13 cellular contexts compared by ENCODE assay signal in genomic region chr9:95073042-95073607, GRCh38.
DNase-seq lines count a peak whose midpoint lies in the region; ATAC-seq and TF ChIP-seq lines count a peak whose summit lies in the region.
"Had no signal": no experiment of that assay in that cellular context is flagged by ENCODE, and none has a peak within 500 bp of the region (broad histone marks: within the 10 kb centered on the region; RNA-seq: fewer than 3 reads in every experiment).

No MANE protein-coding gene starts in this region.

- H3K36me3 ChIP-seq in esophagus muscularis mucosa = peaks cover 0 to 32% (median 21%) of the 10 kb centered on the region in 4 donors
- no peaks in the 10 kb centered on the region for H3K36me3 ChIP-seq in effector memory CD4-positive, alpha-beta T cell (ENCODE audit: control insufficient read depth, insufficient read depth, low read length)

- TF ChIP-seq EP300 in esophagus muscularis mucosa (IDR thresholded peaks at IDR 0.05) = no peak

- 79% methylated on average over 18 of the region's 18 CpGs for WGBS in esophagus muscularis mucosa

- peaks cover 87 to 100% (median 99%) of the 10 kb centered on the region in 4 donors for H3K4me1 ChIP-seq in esophagus muscularis mucosa
- no peaks in the 10 kb centered on the region for H3K4me1 ChIP-seq in effector memory CD4-positive, alpha-beta T cell (ENCODE audit: control insufficient read depth, insufficient read depth, low read length, poor library complexity, severe bottlenecking)

- TF ChIP-seq CTCF in NB4 (IDR thresholded peaks at IDR 0.05; ENCODE audit: low read depth, low read length) = no peak
- TF ChIP-seq CTCF in esophagus muscularis mucosa (IDR thresholded peaks at IDR 0.05) = peak in 2 of 3 experiments; percentile 25 to 43
- no peak for TF ChIP-seq CTCF in mesothelial cell of epicardium (IDR thresholded peaks at IDR 0.05; ENCODE audit: unreplicated experiment)

- H3K4me3 Mint-ChIP-seq in mesothelial cell of epicardium = no peak overlapping the region
- H3K4me3 Mint-ChIP-seq: activated naive CD4-positive, alpha-beta T cell treated with anti-CD3 and anti-CD28 coated beads, Interleukin-2, amount 10 ng/mL, durations not matched to agents 7 days and 5 days; stimulated activated naive CD8-positive, alpha-beta T cell treated with anti-CD3 and anti-CD28 coated beads, Interleukin-15, Interleukin-2, amounts not matched to agents 100 ng/mL and 50 ng/mL, for 24 hours; T-helper 17 cell had no signal

- H3K36me3 Mint-ChIP-seq in mesothelial cell of epicardium = peaks cover 14% of the 10 kb centered on the region
- H3K36me3 Mint-ChIP-seq: activated naive CD4-positive, alpha-beta T cell treated with anti-CD3 and anti-CD28 coated beads, Interleukin-2, amount 10 ng/mL, durations not matched to agents 7 days and 5 days had no signal

- H3K27me3 Mint-ChIP-seq in mesothelial cell of epicardium (ENCODE audit: low read depth) = no peaks in the 10 kb centered on the region
- H3K27me3 Mint-ChIP-seq: activated naive CD4-positive, alpha-beta T cell treated with anti-CD3 and anti-CD28 coated beads, Interleukin-2, amount 10 ng/mL, durations not matched to agents 7 days and 5 days; stimulated activated naive CD8-positive, alpha-beta T cell treated with anti-CD3 and anti-CD28 coated beads, Interleukin-15, Interleukin-2, amounts not matched to agents 100 ng/mL and 50 ng/mL, for 24 hours; T-helper 17 cell had no signal

- H3K4me3 ChIP-seq in NB4 (ENCODE audit: low read depth, low read length) = no peak overlapping the region
- no peak overlapping the region for H3K4me3 ChIP-seq in esophagus muscularis mucosa
- no peak overlapping the region for H3K4me3 ChIP-seq in effector memory CD4-positive, alpha-beta T cell (ENCODE audit: insufficient read depth, low read depth, low read length, poor library complexity, severe bottlenecking)

- no peaks in the 10 kb centered on the region for H3K9me3 Mint-ChIP-seq in mesothelial cell of epicardium
- H3K9me3 Mint-ChIP-seq: activated naive CD4-positive, alpha-beta T cell treated with anti-CD3 and anti-CD28 coated beads, Interleukin-2, amount 10 ng/mL, durations not matched to agents 7 days and 5 days; stimulated activated naive CD8-positive, alpha-beta T cell treated with anti-CD3 and anti-CD28 coated beads, Interleukin-15, Interleukin-2, amounts not matched to agents 100 ng/mL and 50 ng/mL, for 24 hours had no signal

- H3K9me3 ChIP-seq in esophagus muscularis mucosa = no peaks in the 10 kb centered on the region
- no peaks in the 10 kb centered on the region for H3K9me3 ChIP-seq in effector memory CD4-positive, alpha-beta T cell (ENCODE audit: control insufficient read depth, low read length)

- H3K27ac Mint-ChIP-seq in mesothelial cell of epicardium = peak overlapping the region; percentile 48
- H3K27ac Mint-ChIP-seq: activated naive CD4-positive, alpha-beta T cell treated with anti-CD3 and anti-CD28 coated beads, Interleukin-2, amount 10 ng/mL, durations not matched to agents 7 days and 5 days; stimulated activated naive CD8-positive, alpha-beta T cell treated with anti-CD3 and anti-CD28 coated beads, Interleukin-15, Interleukin-2, amounts not matched to agents 100 ng/mL and 50 ng/mL, for 24 hours; T-helper 17 cell had no signal

- TF ChIP-seq POLR2A in NB4 (IDR thresholded peaks at IDR 0.05; ENCODE audit: extremely low read depth, insufficient read length) = no peak
- no peak for TF ChIP-seq POLR2A in esophagus muscularis mucosa (IDR thresholded peaks at IDR 0.05; ENCODE audit: low read depth)

- H3K4me1 Mint-ChIP-seq in mesothelial cell of epicardium = peaks cover 26% of the 10 kb centered on the region
- H3K4me1 Mint-ChIP-seq: activated naive CD4-positive, alpha-beta T cell treated with anti-CD3 and anti-CD28 coated beads, Interleukin-2, amount 10 ng/mL, durations not matched to agents 7 days and 5 days; T-helper 17 cell had no signal

- ATAC-seq in HG02970 (IDR thresholded peaks at IDR 0.05; ENCODE audit: low FRiP score, unreplicated experiment) = no peak
- no peak for ATAC-seq in stimulated activated naive CD8-positive, alpha-beta T cell treated with anti-CD3 and anti-CD28 coated beads, Interleukin-15, Interleukin-2, amounts not matched to agents 100 U/mL and 50 U/mL, for 24 hours
- ATAC-seq: T-helper 17 cell had no signal

- intact Hi-C loops in esophagus muscularis mucosa (cut with DNase I) = no loop called here

- DNase-seq in AG08395 (ENCODE audit: low spot score) (peak; percentile 18), NB4 (ENCODE audit: low read depth) (peak; percentile 11), esophagus muscularis mucosa (ENCODE audit: extremely low spot score) (no peak), mesothelial cell of epicardium (ENCODE audit: low spot score in 2 of 2, unreplicated experiment in 2 of 2) (no peak), NCI-H526 treated with DMSO at 0.1 percent for 48 hours (lab: John Stamatoyannopoulos, UW) (no peak)
- no peak for DNase-seq in effector memory CD4-positive, alpha-beta T cell
- no peak for DNase-seq in stimulated activated naive CD8-positive, alpha-beta T cell treated with anti-CD3 and anti-CD28 coated beads, Interleukin-15, Interleukin-2, amounts not matched to agents 100 U/mL and 50 U/mL, for 24 hours
- DNase-seq: activated naive CD4-positive, alpha-beta T cell treated with anti-CD3 and anti-CD28 coated beads, Interleukin-2, amount 10 ng/mL, durations not matched to agents 7 days and 5 days; hypothalamus; NCI-H1694 treated with DMSO at 0.1 percent for 48 hours; T-helper 17 cell had no signal

- no peaks in the 10 kb centered on the region for H3K27me3 ChIP-seq in esophagus muscularis mucosa
- H3K27me3 ChIP-seq in effector memory CD4-positive, alpha-beta T cell (replicated peaks; ENCODE audit: control insufficient read depth, insufficient read depth, low read length, poor library complexity, severe bottlenecking) = no peaks in the 10 kb centered on the region

- H3K27ac ChIP-seq in esophagus muscularis mucosa (replicated peaks in 1 of 4) = peak overlapping the region; percentile 61 to 95 (median 86)
- no peak overlapping the region for H3K27ac ChIP-seq in effector memory CD4-positive, alpha-beta T cell (ENCODE audit: insufficient read depth, low read length, poor library complexity, severe bottlenecking)

Comparison
In these comparisons a context has a peak if more than half of its experiments do, and no peak if none do; other contexts are left out.
1. DNase-seq: peak in AG08395 (single experiment) and NB4 (single experiment); none in esophagus muscularis mucosa (single experiment), mesothelial cell of epicardium (0 of 2), effector memory CD4-positive, alpha-beta T cell (0 of 3), stimulated activated naive CD8-positive, alpha-beta T cell treated with anti-CD3 and anti-CD28 coated beads, Interleukin-15, Interleukin-2, amounts not matched to agents 100 U/mL and 50 U/mL, for 24 hours (single experiment) and NCI-H526 treated with DMSO at 0.1 percent for 48 hours (single experiment).
2. CTCF ChIP-seq: peak in esophagus muscularis mucosa (2 of 3); none in NB4 (single experiment) and mesothelial cell of epicardium (single experiment).